In genomic region chr9:127608104-127608966, GRCh38 we compare ENCODE assay signal across 9 cellular contexts. TPM values are rescaled to one million over a fixed set of nuclear protein-coding genes. Genes with fewer than 3 reads are reported as not detected.
DNase-seq lines count a peak whose midpoint lies in the region; ATAC-seq, FAIRE-seq and TF ChIP-seq lines count a peak whose summit lies in the region.
"Had no signal": no experiment of that assay in that cellular context is flagged by ENCODE, and none has a peak within 500 bp of the region (broad histone marks: within the 10 kb centered on the region; RNA-seq: fewer than 3 reads in every experiment).

No MANE protein-coding gene starts in this region.

- H3K36me3 ChIP-seq in adrenal gland (replicated peaks in 1 of 2) (no peaks in the 10 kb centered on the region), right atrium auricular region (no peaks in the 10 kb centered on the region), prostate gland (no peaks in the 10 kb centered on the region)

- WGBS in adrenal gland, 4 donors, result 2 to 4% (median 3%) methylated on average over 22 to 55 of the region's 55 CpGs
- WGBS in prostate gland, result 1% methylated on average over 42 of the region's 55 CpGs

- peak; percentile 93 for DNase-seq in ELF-1 (ENCODE audit: low read depth, low spot score)
- DNase-seq in NCI-H1436 (lab: John Stamatoyannopoulos, UW), result peak; percentile 91
- DNase-seq in T follicular helper cell (ENCODE audit: low read depth), result peak; percentile 65
- DNase-seq in adrenal gland, result peak; percentile 76 to 89 (median 79)
- DNase-seq in right atrium auricular region (ENCODE audit: low spot score), result no peak
- DNase-seq in prostate gland (ENCODE audit: low spot score), result peak; percentile 53
- peak; percentile 89 for DNase-seq in urothelium cell line (ENCODE audit: low spot score)

- intact Hi-C loops in adrenal gland (cut with DNase I) (no loop called here), prostate gland (cut with DNase I) (no loop called here)

- ATAC-seq in HG03039 (IDR thresholded peaks at IDR 0.05; ENCODE audit: unreplicated experiment), result no peak

- H3K27ac ChIP-seq in adrenal gland, result peak overlapping the region in 2 of 5 donors; percentile 66 to 77
- H3K27ac ChIP-seq in right atrium auricular region, result peak overlapping the region; percentile 71 to 79
- peak overlapping the region in 1 of 2 donors; percentile 45 for H3K27ac ChIP-seq in prostate gland

- H3K27me3 ChIP-seq in adrenal gland (no peaks in the 10 kb centered on the region), right atrium auricular region (no peaks in the 10 kb centered on the region), prostate gland (replicated peaks; ENCODE audit: insufficient read depth) (no peaks in the 10 kb centered on the region)

- H3K4me3 ChIP-seq in adrenal gland (peak overlapping the region in 2 of 4 donors; percentile 10 to 34), right atrium auricular region (peak overlapping the region; percentile 8 to 49), prostate gland (peak overlapping the region; percentile 21 to 28)

- no peak for TF ChIP-seq CTCF in adrenal gland (IDR thresholded peaks at IDR 0.05)
- TF ChIP-seq CTCF in right atrium auricular region (IDR thresholded peaks at IDR 0.05), result no peak
- TF ChIP-seq CTCF in prostate gland (IDR thresholded peaks at IDR 0.05), result peak in 1 of 4 experiments; percentile 6

- TF ChIP-seq POLR2A in adrenal gland (IDR thresholded peaks at IDR 0.05), result peak in 1 of 2 donors; percentile 23
- no peak for TF ChIP-seq POLR2A in prostate gland (IDR thresholded peaks at IDR 0.05)

- H3K9me3 ChIP-seq in adrenal gland (replicated peaks in 1 of 3), result no peaks in the 10 kb centered on the region
- H3K9me3 ChIP-seq in right atrium auricular region, result no peaks in the 10 kb centered on the region
- no peaks in the 10 kb centered on the region for H3K9me3 ChIP-seq in prostate gland

- peaks cover 6 to 22% of the 10 kb centered on the region in 2 donors for H3K4me1 ChIP-seq in adrenal gland (replicated peaks in 1 of 2)
- H3K4me1 ChIP-seq in right atrium auricular region, result peaks cover 2 to 31% of the 10 kb centered on the region in 2 donors
- no peaks in the 10 kb centered on the region for H3K4me1 ChIP-seq in prostate gland (replicated peaks)

- FAIRE-seq in urothelium cell line (lab: Jason Lieb, UNC), result no peak
- FAIRE-seq: colon had no signal

RNA-seq across cellular contexts. Expression of gene STXBP1, which starts 3.7 kb away (rescaled TPM):
- 100 to 1,000 TPM in 1 of 8 donors, 10 to 100 TPM in 7; 36.1 to 169 (median 69.5) TPM for total RNA-seq in adrenal gland
- polyA plus RNA-seq in adrenal gland, result 10 to 100 TPM; 29.4 to 61.6 (median 29.7) TPM
- 10 to 100 TPM; 44.9 to 72.8 TPM for total RNA-seq in right atrium auricular region
- 10 to 100 TPM; 32.2 to 47.6 TPM for total RNA-seq in prostate gland
